9 cellular contexts compared by ENCODE assay signal in the genomic region with DNA sequence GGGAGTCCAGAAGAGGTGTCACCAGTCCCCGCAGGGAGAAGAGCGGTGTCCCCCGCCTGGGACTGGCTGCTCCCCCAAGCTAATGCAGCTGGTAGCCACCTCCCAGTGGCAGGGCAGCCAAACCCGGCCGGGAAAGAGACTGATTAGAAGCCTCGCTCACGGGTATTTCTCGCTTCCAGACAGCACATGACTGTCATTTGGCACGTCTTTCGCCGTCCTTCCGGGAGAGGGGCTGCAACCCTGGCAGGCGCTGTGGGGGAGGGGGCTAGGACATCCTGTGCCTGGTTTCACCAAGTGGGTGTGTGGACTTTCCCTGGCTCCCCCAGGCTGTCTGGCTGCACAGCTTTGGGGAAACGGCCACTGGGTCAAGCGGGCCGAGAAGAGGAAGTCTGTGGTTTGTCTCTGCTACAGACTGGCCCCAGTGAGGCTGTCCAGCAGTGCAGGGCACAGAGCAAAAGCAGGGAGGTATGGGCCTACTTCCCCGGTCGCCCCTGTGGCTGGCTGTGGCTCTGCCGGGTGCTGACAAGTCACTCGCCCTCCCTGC. TPM values are rescaled to one million over a fixed set of nuclear protein-coding genes. Genes with fewer than 3 reads are reported as not detected.
DNase-seq lines count a peak whose midpoint lies in the region; ATAC-seq and TF ChIP-seq lines count a peak whose summit lies in the region.
"Had no signal": no experiment of that assay in that cellular context is flagged by ENCODE, and none has a peak within 500 bp of the region (broad histone marks: within the 10 kb centered on the region; RNA-seq: fewer than 3 reads in every experiment).

No MANE protein-coding gene starts in this region.

- H2AFZ ChIP-seq in OCI-LY1 (ENCODE audit: low read length) (no peak overlapping the region), fibroblast of lung (ENCODE audit: low read length) (no peak overlapping the region), osteoblast (ENCODE audit: low read length) (no peak overlapping the region)

- H3K9ac ChIP-seq in OCI-LY1 (ENCODE audit: low read length) = peak overlapping the region; percentile 50; the same call in 1 of the 2 replicates
- peak overlapping the region; percentile 37 for H3K9ac ChIP-seq in fibroblast of lung (ENCODE audit: insufficient read depth, low read length)

- H3K4me2 ChIP-seq in OCI-LY1 (ENCODE audit: low read length) (peak overlapping the region; percentile 96), fibroblast of lung (ENCODE audit: extremely low read depth, insufficient read depth, low read length) (peak overlapping the region; percentile 92), osteoblast (ENCODE audit: insufficient read depth, low read length) (peak overlapping the region; percentile 72)

- ATAC-seq in GM19351 (IDR thresholded peaks at IDR 0.05; ENCODE audit: unreplicated experiment) = no peak
- ATAC-seq in HG02970 (IDR thresholded peaks at IDR 0.05; ENCODE audit: low FRiP score, unreplicated experiment) = no peak

- H3K9me2 ChIP-seq in OCI-LY1 (ENCODE audit: low read depth, low read length) = no peaks in the 10 kb centered on the region

- H3K27ac ChIP-seq in OCI-LY1 (ENCODE audit: low read depth, low read length, poor library complexity, severe bottlenecking) (peak overlapping the region; percentile 79), fibroblast of lung (ENCODE audit: insufficient read depth, low read length) (peak overlapping the region; percentile 74), osteoblast (ENCODE audit: low read depth, low read length) (peak overlapping the region; percentile 53)

- H3K36me3 ChIP-seq in OCI-LY1 (ENCODE audit: insufficient read depth, low read length) (no peaks in the 10 kb centered on the region; the same call in 1 of the 2 replicates), fibroblast of lung (ENCODE audit: control insufficient read depth, insufficient read depth, low read length) (peaks cover 16% of the 10 kb centered on the region), osteoblast (ENCODE audit: insufficient read depth, low read length) (peaks cover 3% of the 10 kb centered on the region)

- no peak for TF ChIP-seq CTCF in OCI-LY1 (IDR thresholded peaks at IDR 0.05; ENCODE audit: low read length)
- no peak for TF ChIP-seq CTCF in fibroblast of lung (conservative IDR thresholded peaks at IDR 0.05 in 1 of 2, IDR thresholded peaks at IDR 0.05 in 1 of 2; ENCODE audit: low read depth in 1 of 2, low read length in 2 of 2)
- TF ChIP-seq CTCF in osteoblast (IDR thresholded peaks at IDR 0.05; ENCODE audit: extremely low read depth, low read depth, low read length) = no peak

- H3K9me3 ChIP-seq in OCI-LY1 (ENCODE audit: low read length) = no peaks in the 10 kb centered on the region
- H3K9me3 ChIP-seq in fibroblast of lung (ENCODE audit: control insufficient read depth, insufficient read depth, low read depth, low read length) = no peaks in the 10 kb centered on the region
- H3K9me3 ChIP-seq in osteoblast (ENCODE audit: low read depth, low read length) = no peaks in the 10 kb centered on the region

- H3K4me1 ChIP-seq in OCI-LY1 (ENCODE audit: insufficient read depth, low read length, severe bottlenecking) = peaks cover 77% of the 10 kb centered on the region
- H3K4me1 ChIP-seq in fibroblast of lung (ENCODE audit: control insufficient read depth, extremely low read depth, insufficient read depth, low read length) = peaks cover 43% of the 10 kb centered on the region
- peaks cover 19% of the 10 kb centered on the region for H3K4me1 ChIP-seq in osteoblast (ENCODE audit: insufficient read depth, low read length)

- H3K27me3 ChIP-seq in OCI-LY1 (ENCODE audit: insufficient read depth, low read length) (no peaks in the 10 kb centered on the region), fibroblast of lung (ENCODE audit: control insufficient read depth, insufficient read depth, low read length) (peaks cover 2% of the 10 kb centered on the region), osteoblast (ENCODE audit: insufficient read depth, low read length) (no peaks in the 10 kb centered on the region)

- peaks cover 7% of the 10 kb centered on the region for H3F3A ChIP-seq in OCI-LY1 (ENCODE audit: insufficient read depth, low read length)

- H3K79me2 ChIP-seq in OCI-LY1 (ENCODE audit: insufficient read depth, low read length) = peaks cover 25% of the 10 kb centered on the region
- H3K79me2 ChIP-seq in fibroblast of lung (ENCODE audit: control insufficient read depth, insufficient read depth, low read length) = peaks cover 82% of the 10 kb centered on the region
- H3K79me2 ChIP-seq in osteoblast (ENCODE audit: insufficient read depth, low read length) = peaks cover 81% of the 10 kb centered on the region

- DNase-seq in CD1c-positive myeloid dendritic cell (ENCODE audit: extremely low spot score) (peak; percentile 96), fibroblast of lung (ENCODE audit: low read depth in 2 of 2) (peak in 1 of 2 donors; percentile 48), osteoblast (ENCODE audit: insufficient read length, low spot score, missing footprints) (peak; percentile 93), AG08395 (ENCODE audit: low spot score) (no peak), T-helper 9 cell (no peak)
- DNase-seq: activated CD4-positive, alpha-beta T cell treated with anti-CD3 and anti-CD28 coated beads for 1 hour had no signal

- H4K20me1 ChIP-seq in OCI-LY1 (ENCODE audit: insufficient read depth, low read length) (no peaks in the 10 kb centered on the region), fibroblast of lung (ENCODE audit: control insufficient read depth, extremely low read depth, insufficient read depth, low read length) (peaks cover 5% of the 10 kb centered on the region), osteoblast (ENCODE audit: insufficient read depth, low read length) (peaks cover 79% of the 10 kb centered on the region)

- H3K4me3 ChIP-seq in OCI-LY1 (ENCODE audit: low read depth, low read length, poor library complexity, severe bottlenecking) = peak overlapping the region; percentile 91
- peak overlapping the region; percentile 16 to 98 (median 30) for H3K4me3 ChIP-seq in fibroblast of lung (replicated peaks in 1 of 4; ENCODE audit: control extremely low read depth in 1 of 4, insufficient read depth in 1 of 4, low read depth in 3 of 4, low read length in 4 of 4)
- peak overlapping the region; percentile 40 for H3K4me3 ChIP-seq in osteoblast (ENCODE audit: insufficient read depth, low read length)

RNA-seq across cellular contexts. Expression of gene CD81, which starts 3.8 kb away (rescaled TPM):
- total RNA-seq in fibroblast of lung (289 and 438 TPM in 2 replicates), osteoblast (184 and 195 TPM in 2 replicates)
- polyA plus RNA-seq in fibroblast of lung = 572 and 611 TPM in 2 replicates
- polyA plus RNA-seq in fibroblast of lung (2012) = 915 and 985 TPM in 2 replicates
- polyA minus RNA-seq in fibroblast of lung (ENCODE audit: low replicate concordance) = 2,053 and 2,241 TPM in 2 replicates

RNA-seq across cellular contexts. Expression of gene TSSC4, which starts 19.7 kb away (rescaled TPM):
- total RNA-seq in fibroblast of lung (48.7 and 51.1 TPM in 2 replicates), osteoblast (42.4 and 46.7 TPM in 2 replicates)
- polyA plus RNA-seq in fibroblast of lung = 8.8 and 10.9 TPM in 2 replicates
- 22.8 and 45.2 TPM in 2 replicates for polyA plus RNA-seq in fibroblast of lung (2012)
- 12.3 and 12.7 TPM in 2 replicates for polyA minus RNA-seq in fibroblast of lung (ENCODE audit: low replicate concordance)

Comparison
In these comparisons a context has a peak if more than half of its experiments do, and no peak if none do; other contexts are left out.
1. DNase-seq: peak in CD1c-positive myeloid dendritic cell (single experiment) and osteoblast (single experiment); none in AG08395 (single experiment) and T-helper 9 cell (single experiment).
2. H3K4me3 ChIP-seq: peak in every context shown above with its lines; median percentile 91 in OCI-LY1; 40 in osteoblast; 30 in fibroblast of lung.
3. Peak in every context shown above with its lines, with median percentiles within 50 percentile points of each other: H3K27ac ChIP-seq and H3K4me2 ChIP-seq.